9 cellular contexts compared by ENCODE assay signal in the genomic region with DNA sequence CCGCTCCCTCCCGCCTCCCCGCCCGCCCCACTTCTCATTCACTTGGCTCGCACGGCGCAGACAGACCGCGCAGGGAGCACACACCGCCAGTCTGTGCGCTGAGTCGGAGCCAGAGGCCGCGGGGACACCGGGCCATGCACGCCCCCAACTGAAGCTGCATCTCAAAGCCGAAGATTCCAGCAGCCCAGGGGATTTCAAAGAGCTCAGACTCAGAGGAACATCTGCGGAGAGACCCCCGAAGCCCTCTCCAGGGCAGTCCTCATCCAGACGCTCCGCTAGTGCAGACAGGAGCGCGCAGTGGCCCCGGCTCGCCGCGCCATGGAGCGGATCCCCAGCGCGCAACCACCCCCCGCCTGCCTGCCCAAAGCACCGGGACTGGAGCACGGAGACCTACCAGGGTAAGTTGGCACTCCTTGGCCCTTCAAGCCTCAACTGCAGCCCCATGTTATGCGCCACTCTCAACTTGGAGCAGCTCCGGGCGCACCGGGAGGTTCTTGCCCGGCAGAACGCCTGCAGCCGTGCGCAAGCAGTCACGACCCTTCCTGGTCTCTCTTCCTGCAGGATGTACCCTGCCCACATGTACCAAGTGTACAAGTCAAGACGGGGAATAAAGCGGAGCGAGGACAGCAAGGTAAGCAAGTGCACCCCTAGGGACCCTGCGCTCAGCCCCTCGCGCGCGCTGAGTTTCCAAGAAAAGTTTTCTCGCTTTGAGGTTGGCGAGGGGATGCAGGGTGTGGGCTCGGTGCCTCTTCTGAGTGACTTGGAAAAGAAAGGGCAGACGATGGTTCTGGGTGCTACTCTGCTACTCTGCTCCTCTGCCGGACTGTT. TPM values are rescaled to one million over a fixed set of nuclear protein-coding genes. Genes with fewer than 3 reads are reported as not detected.
A peak's percentile ranks its signal among the peaks of the same experiment; 100 is the strongest.
DNase-seq lines count a peak whose midpoint lies in the region; ATAC-seq and TF ChIP-seq lines count a peak whose summit lies in the region.
"Had no signal": no experiment of that assay in that cellular context is flagged by ENCODE, and none has a peak within 500 bp of the region (broad histone marks: within the 10 kb centered on the region; RNA-seq: fewer than 3 reads in every experiment).

BHLHE40 (plus strand) TSS at position 37 of the 828 bp plus-strand sequence; CDS start at position 319, 282 bp downstream.

- in situ Hi-C loops in GM13976 (cut with MboI; ENCODE audit: low sequenced_read_pairs, unreplicated experiment), result loop anchor here (10.0 kb wide), 2 partner anchors 145 to 255 kb away; no protein-coding TSS in a partner anchor

- H2AFZ ChIP-seq in PC-9, result no peak within 1 kb of the TSS

- CTCF ChIA-PET in PC-9 (lab: Charles Lee), result interaction anchor here (0.6 to 4.2 kb wide), 4 partner anchors 42 to 268 kb away, joined by 3 to 54 read pairs (median 6); no protein-coding TSS in a partner anchor

- H3K27me3 ChIP-seq in PC-9 (ENCODE audit: insufficient read depth, low read depth) (no peaks in the 10 kb centered on the region), right lobe of liver (no peaks in the 10 kb centered on the region)

- H3K27ac ChIP-seq in PC-9 (peak within 1 kb of the TSS; percentile 100), coronary artery (peak within 1 kb of the TSS; percentile 88 to 93), right lobe of liver (peak within 1 kb of the TSS; percentile 96 to 100 (median 100))
- H3K27ac ChIP-seq: 22Rv1 had no signal

- TF ChIP-seq CTCF in HFF-Myc (IDR thresholded peaks at IDR 0.05; ENCODE audit: low read depth, low read length, missing control alignments) (no peak), PC-9 (conservative IDR thresholded peaks at IDR 0.05) (no peak), coronary artery (IDR thresholded peaks at IDR 0.05) (no peak), right lobe of liver (IDR thresholded peaks at IDR 0.05) (no peak), subcutaneous adipose tissue (IDR thresholded peaks at IDR 0.05; ENCODE audit: low read depth) (no peak), GM13976 (IDR thresholded peaks at IDR 0.05; ENCODE audit: borderline replicate concordance, control extremely low read depth, extremely low read depth, insufficient read depth, missing control alignments) (no peak)

- H3K9me2 ChIP-seq in PC-9 (ENCODE audit: insufficient read depth), result no peaks in the 10 kb centered on the region

- ATAC-seq in right lobe of liver, result peak; percentile 23 to 51 (median 41)

- peak within 1 kb of the TSS; percentile 91 for H3K4me3 ChIP-seq in HFF-Myc (replicated peaks; ENCODE audit: low read depth, low read length)
- H3K4me3 ChIP-seq in PC-9, result peak within 1 kb of the TSS; percentile 84
- H3K4me3 ChIP-seq in coronary artery, result peak within 1 kb of the TSS; percentile 93
- peak within 1 kb of the TSS; percentile 76 to 94 (median 92) for H3K4me3 ChIP-seq in right lobe of liver

- intact Hi-C loops in PC-9 (cut with micrococcal nuclease; ENCODE audit: unreplicated experiment), result loop anchor here (2.0 to 5.0 kb wide), 4 partner anchors 143 to 323 kb away; partner anchors contain the start of genes ARL8B and EDEM1
- intact Hi-C loops in right lobe of liver (cut with DNase I), result loop anchor here in 1 of 2 donors (10.0 kb wide), 1 partner anchor 245 kb away; no protein-coding TSS in a partner anchor

- H3K36me3 ChIP-seq in PC-9 (ENCODE audit: low read depth) (0 out of 2 replicates have a peak, but pooled peaks cover 13% of the 10 kb centered on the region), right lobe of liver (peaks cover 9 to 17% (median 13%) of the 10 kb centered on the region in 4 donors)

- DNase-seq in DMS 273 (lab: John Stamatoyannopoulos, UW; ENCODE audit: unreplicated experiment), result peak; percentile 69
- no peak for DNase-seq in DMS 273 treated with DMSO at 0.1 percent for 48 hours (lab: John Stamatoyannopoulos, UW)
- no peak for DNase-seq in HFF-Myc (ENCODE audit: extremely low read depth, low read depth)
- no peak for DNase-seq in PC-9
- DNase-seq in coronary artery (ENCODE audit: low spot score), result no peak
- no peak for DNase-seq in right lobe of liver
- no peak for DNase-seq in GM13976 (ENCODE audit: low spot score)

- BruUV-seq in PC-9 (replicated peaks; lab: Mats Ljungman, UMichigan), result TSS peak; percentile 41

- 1% methylated on average over 26 of the region's 55 CpGs for WGBS in right lobe of liver (ENCODE audit: insufficient coverage, low coverage, low lambda C conversion rate, missing lambda C conversion rate)

- H3F3A ChIP-seq in PC-9 (ENCODE audit: insufficient read depth, low read depth), result peaks cover 42% of the 10 kb centered on the region

- H3K4me2 ChIP-seq in PC-9, result peak within 1 kb of the TSS; percentile 97

- peak; percentile 93 for TF ChIP-seq POLR2A in right lobe of liver (IDR thresholded peaks at IDR 0.05)

- H4K20me1 ChIP-seq in PC-9 (ENCODE audit: insufficient read depth), result 0 out of 2 replicates have a peak, but pooled peaks cover 3% of the 10 kb centered on the region

- H3K4me1 ChIP-seq in PC-9 (replicated peaks; ENCODE audit: insufficient read depth) (peaks cover 38% of the 10 kb centered on the region), right lobe of liver (peaks cover 0 to 43% (median 10%) of the 10 kb centered on the region in 4 donors)

- peaks cover 46% of the 10 kb centered on the region for H3K79me2 ChIP-seq in PC-9 (ENCODE audit: low read depth)

- POLR2A ChIA-PET in PC-9 (lab: Charles Lee; ENCODE audit: unreplicated experiment), result interaction anchor here (0.6 to 1.6 kb wide), 14 partner anchors 15 to 1566 kb away, joined by 3 to 29 read pairs (median 10); no protein-coding TSS in a partner anchor

- H3K9me3 ChIP-seq in PC-9 (ENCODE audit: insufficient read depth, low read depth) (no peaks in the 10 kb centered on the region), right lobe of liver (no peaks in the 10 kb centered on the region)

RNA-seq across cellular contexts. Expression of gene BHLHE40, which starts in this region (rescaled TPM):
- total RNA-seq in PC-9 (2021), result 45.5 and 51.2 TPM in 2 replicates
- total RNA-seq in right lobe of liver, result 100 to 1,000 TPM in 1 of 6 experiments, 10 to 100 TPM in 5; 19.0 to 170 (median 57.7) TPM
- total RNA-seq in subcutaneous adipose tissue, result 10 to 100 TPM; 16.8 to 55.5 (median 29.9) TPM
